ENCODE assay signal across 8 cellular contexts in genomic region chr7:22173884-22174573, GRCh38.
A peak's percentile ranks its signal among the peaks of the same experiment; 100 is the strongest.
DNase-seq lines count a peak whose midpoint lies in the region; TF ChIP-seq lines count a peak whose summit lies in the region.

No MANE protein-coding gene starts in this region.

- peaks cover 10% of the 10 kb centered on the region for H3K36me3 Mint-ChIP-seq in endodermal cell (ENCODE audit: low read depth)

- H3K4me1 Mint-ChIP-seq in endodermal cell: peaks cover 31% of the 10 kb centered on the region

- H3K9me3 ChIP-seq in esophagus squamous epithelium (no peaks in the 10 kb centered on the region), endodermal cell (ENCODE audit: control insufficient read depth, low read length) (peaks cover 25% of the 10 kb centered on the region), spleen (no peaks in the 10 kb centered on the region)

- no peak overlapping the region for H3K4me3 ChIP-seq in esophagus squamous epithelium
- H3K4me3 ChIP-seq in endodermal cell (ENCODE audit: low read length): no peak overlapping the region
- H3K4me3 ChIP-seq in spleen: no peak overlapping the region

- peaks cover 0 to 12% (median 0%) of the 10 kb centered on the region in 3 donors for H3K36me3 ChIP-seq in esophagus squamous epithelium
- H3K36me3 ChIP-seq in endodermal cell (ENCODE audit: control insufficient read depth, insufficient read depth, low read length): no peaks in the 10 kb centered on the region
- peaks cover 0 to 57% (median 0%) of the 10 kb centered on the region in 6 donors for H3K36me3 ChIP-seq in spleen

- H3K27me3 ChIP-seq in esophagus squamous epithelium (no peaks in the 10 kb centered on the region), endodermal cell (ENCODE audit: control insufficient read depth, insufficient read depth, low read length, poor library complexity, severe bottlenecking) (no peaks in the 10 kb centered on the region), spleen (replicated peaks in 1 of 7) (no peaks in the 10 kb centered on the region)

- TF ChIP-seq POLR2A in esophagus squamous epithelium (IDR thresholded peaks at IDR 0.05) (no peak), spleen (IDR thresholded peaks at IDR 0.05) (no peak)

- H3K4me1 ChIP-seq in esophagus squamous epithelium (peaks cover 0 to 44% (median 0%) of the 10 kb centered on the region in 3 donors), endodermal cell (ENCODE audit: control insufficient read depth, insufficient read depth, low read length) (peaks cover 15% of the 10 kb centered on the region), spleen (peaks cover 0 to 22% (median 8%) of the 10 kb centered on the region in 6 donors)

- no peaks in the 10 kb centered on the region for H3K27me3 Mint-ChIP-seq in endodermal cell (ENCODE audit: insufficient read depth)

- DNase-seq in NOMO-1 (lab: John Stamatoyannopoulos, UW; ENCODE audit: unreplicated experiment in 2 of 2) (peak; percentile 12 to 26), NOMO-1 treated with dmso at 0.1 percent for 144 hours (lab: John Stamatoyannopoulos, UW; ENCODE audit: unreplicated experiment) (no peak), H4 (ENCODE audit: low spot score) (peak; percentile 94), M059J (ENCODE audit: low read depth) (peak; percentile 20), esophagus squamous epithelium (lab: John Stamatoyannopoulos, UW) (no peak), endodermal cell (no peak), COR-L47 (lab: John Stamatoyannopoulos, UW) (no peak), spleen (no peak)

- TF ChIP-seq CTCF in esophagus squamous epithelium (IDR thresholded peaks at IDR 0.05): no peak
- TF ChIP-seq CTCF in endodermal cell (conservative IDR thresholded peaks at IDR 0.05): no peak
- TF ChIP-seq CTCF in spleen (IDR thresholded peaks at IDR 0.05 in 8 of 11, conservative IDR thresholded peaks at IDR 0.05 in 3 of 11): no peak

- H3K27ac ChIP-seq in esophagus squamous epithelium: peak overlapping the region in 3 of 4 donors; percentile 37 to 50 (median 50)
- H3K27ac ChIP-seq in endodermal cell (ENCODE audit: low read depth, low read length): no peak overlapping the region
- H3K27ac ChIP-seq in spleen: peak overlapping the region in 3 of 8 donors; percentile 15 to 36 (median 27)

- no peak overlapping the region for H3K9ac ChIP-seq in endodermal cell (ENCODE audit: extremely low read depth, low read length, poor library complexity, severe bottlenecking)

- H3K9me3 Mint-ChIP-seq in endodermal cell: peaks cover 12% of the 10 kb centered on the region

- no peak overlapping the region for H3K4me3 Mint-ChIP-seq in endodermal cell

- no peak overlapping the region for H3K27ac Mint-ChIP-seq in endodermal cell

- WGBS in esophagus squamous epithelium, 2 donors: 30 to 44% methylated on average over 3 of the region's 4 CpGs
- WGBS in endodermal cell (ENCODE audit: insufficient coverage in 1 of 2, insufficient read length in 1 of 2), 2 experiments: 88 to 100% methylated on average over 1 to 4 of the region's 4 CpGs
- WGBS in spleen, 5 donors: 44 to 60% (median 58%) methylated on average over 4 of the region's 4 CpGs

- intact Hi-C loops in esophagus squamous epithelium (cut with DNase I): no loop called here
- intact Hi-C loops in spleen (cut with DNase I; ENCODE audit: low total_unique reads): no loop called here

Comparison
In these comparisons a context has a peak if more than half of its experiments do, and no peak if none do; other contexts are left out.
1. DNase-seq: peak in NOMO-1 (2 of 2), H4 (single experiment) and M059J (single experiment); none in NOMO-1 treated with dmso at 0.1 percent for 144 hours (single experiment), esophagus squamous epithelium (single experiment), endodermal cell (single experiment), COR-L47 (single experiment) and spleen (single experiment).